Comparison of ENCODE assay signal across 19 cellular contexts in the genomic region with DNA sequence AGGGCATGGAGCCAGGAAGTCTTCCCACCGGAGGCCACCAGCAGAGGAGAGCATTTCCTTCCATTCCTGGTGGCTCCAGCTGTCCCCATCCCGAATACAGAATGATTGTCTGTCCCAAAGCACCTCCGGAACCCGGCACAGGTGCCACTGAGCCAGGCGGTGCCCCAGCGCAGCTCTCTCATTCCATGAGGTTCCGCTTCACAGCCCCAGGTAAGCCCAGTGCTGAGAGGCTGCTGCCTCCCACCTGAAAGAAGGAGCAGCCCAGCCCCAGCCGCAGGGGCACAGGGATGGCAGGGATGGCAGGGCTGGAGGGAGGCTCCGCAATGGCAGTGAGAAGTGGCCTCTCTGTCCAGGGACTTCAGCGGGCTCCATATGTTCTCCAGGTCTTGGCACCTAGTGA.
"Had no signal": no experiment of that assay in that cellular context is flagged by ENCODE, and none has a peak within 500 bp of the region (broad histone marks: within the 10 kb centered on the region; RNA-seq: fewer than 3 reads in every experiment).

No MANE protein-coding gene starts in this region.

- DNase-seq: dermis blood vessel endothelial cell; dorsolateral prefrontal cortex; effector CD4-positive, alpha-beta T cell; effector memory CD4-positive, alpha-beta T cell; esophagus squamous epithelium; foreskin fibroblast; foreskin melanocyte; gastrocnemius medialis; glutamatergic neuron; heart right ventricle; hippocampal formation; left cardiac atrium; left ventricle myocardium superior; lower lobe of right lung; mesenchymal stem cell; mucosa of descending colon; naive B cell had no signal

- H3K4me3 ChIP-seq: coronary artery, dorsolateral prefrontal cortex, esophagus squamous epithelium, gastrocnemius medialis, heart right ventricle, left lung, lower lobe of right lung, mucosa of descending colon had no signal

- H3K4me1 ChIP-seq: esophagus squamous epithelium, gastrocnemius medialis, heart right ventricle, left lung, lower lobe of right lung had no signal

- H3K27ac ChIP-seq: coronary artery, dorsolateral prefrontal cortex, esophagus squamous epithelium, gastrocnemius medialis, heart right ventricle, left lung, lower lobe of right lung had no signal

- H3K9me3 ChIP-seq: esophagus squamous epithelium, gastrocnemius medialis, heart right ventricle, left lung, lower lobe of right lung had no signal

- H3K36me3 ChIP-seq: esophagus squamous epithelium, gastrocnemius medialis, heart right ventricle, left lung, lower lobe of right lung had no signal

- ATAC-seq: gastrocnemius medialis, heart right ventricle, left cardiac atrium, left lung, left ventricle myocardium superior, lower lobe of right lung, mucosa of descending colon had no signal
